In genomic region chr10:51063659-51064535, GRCh38 we compare ENCODE assay signal across 1 cellular context.
TF ChIP-seq lines count a peak whose summit lies in the region.

No MANE protein-coding gene starts in this region.

TF ChIP-seq in GM23338, 12 proteins besides CTCF, POLR2A, EP300 and RAD21 (continued from another document):
- TF ChIP-seq ZNF462 (CRISPR knock-in tag; IDR thresholded peaks at IDR 0.05) = no peak
- no peak for TF ChIP-seq REST (IDR thresholded peaks at IDR 0.05; ENCODE audit: unreplicated experiment)
- TF ChIP-seq EZH2phosphoT487 (IDR thresholded peaks at IDR 0.05; ENCODE audit: unreplicated experiment) = no peak
- no peak for TF ChIP-seq ETS1 (IDR thresholded peaks at IDR 0.05)
- TF ChIP-seq POLR2AphosphoS5 (IDR thresholded peaks at IDR 0.05; ENCODE audit: low read depth) = no peak
- no peak for TF ChIP-seq CREB1 (CRISPR knock-in tag; IDR thresholded peaks at IDR 0.05; ENCODE audit: low read depth)
- TF ChIP-seq JUNB (IDR thresholded peaks at IDR 0.05; ENCODE audit: unreplicated experiment) = no peak
